ENCODE assay signal across 13 cellular contexts in genomic region chr13:62643007-62643483, GRCh38.
DNase-seq lines count a peak whose midpoint lies in the region; ATAC-seq, FAIRE-seq and TF ChIP-seq lines count a peak whose summit lies in the region.
"Had no signal": no experiment of that assay in that cellular context is flagged by ENCODE, and none has a peak within 500 bp of the region (broad histone marks: within the 10 kb centered on the region; RNA-seq: fewer than 3 reads in every experiment).

No MANE protein-coding gene starts in this region.

- no peak overlapping the region for H3K4me3 ChIP-seq in pancreas
- H3K4me3 ChIP-seq: adrenal gland, esophagus squamous epithelium, left lung had no signal

- TF ChIP-seq CTCF in pancreas (IDR thresholded peaks at IDR 0.05), result no peak

- no peak overlapping the region for H3K27ac Mint-ChIP-seq in activated naive CD8-positive, alpha-beta T cell treated with anti-CD3 and anti-CD28 coated beads, Interleukin-2, amount 50 U/mL, for 24 hours

- H3K27me3 ChIP-seq in pancreas, result no peaks in the 10 kb centered on the region
- H3K27me3 ChIP-seq: adrenal gland, esophagus squamous epithelium, left lung had no signal

- WGBS in pancreas, 2 donors, result 92 to 95% methylated on average over 4 of the region's 4 CpGs

- intact Hi-C loops in pancreas (cut with DNase I), result no loop called here

- peaks cover 27% of the 10 kb centered on the region for H3K9me3 Mint-ChIP-seq in activated naive CD8-positive, alpha-beta T cell treated with anti-CD3 and anti-CD28 coated beads, Interleukin-2, amount 50 U/mL, for 24 hours

- H3K36me3 ChIP-seq in pancreas, result no peaks in the 10 kb centered on the region
- H3K36me3 ChIP-seq: adrenal gland, esophagus squamous epithelium, left lung had no signal

- H3K4me1 Mint-ChIP-seq in activated naive CD8-positive, alpha-beta T cell treated with anti-CD3 and anti-CD28 coated beads, Interleukin-2, amount 50 U/mL, for 24 hours, result no peaks in the 10 kb centered on the region

- no peaks in the 10 kb centered on the region for H3K27me3 Mint-ChIP-seq in activated naive CD8-positive, alpha-beta T cell treated with anti-CD3 and anti-CD28 coated beads, Interleukin-2, amount 50 U/mL, for 24 hours

- H3K36me3 Mint-ChIP-seq in activated naive CD8-positive, alpha-beta T cell treated with anti-CD3 and anti-CD28 coated beads, Interleukin-2, amount 50 U/mL, for 24 hours (ENCODE audit: low read depth), result no peaks in the 10 kb centered on the region

- H3K4me3 Mint-ChIP-seq in activated naive CD8-positive, alpha-beta T cell treated with anti-CD3 and anti-CD28 coated beads, Interleukin-2, amount 50 U/mL, for 24 hours, result no peak overlapping the region

- peak; percentile 36 for ATAC-seq in HG03565 (IDR thresholded peaks at IDR 0.05; ENCODE audit: unreplicated experiment)
- ATAC-seq in activated naive CD8-positive, alpha-beta T cell treated with anti-CD3 and anti-CD28 coated beads, Interleukin-2, amount 50 U/mL, for 24 hours, result peak; percentile 83
- no peak for ATAC-seq in HG03457 (IDR thresholded peaks at IDR 0.05; ENCODE audit: unreplicated experiment)
- no peak for ATAC-seq in pancreas
- ATAC-seq: left lung had no signal

- H3K4me1 ChIP-seq in pancreas, result no peaks in the 10 kb centered on the region
- H3K4me1 ChIP-seq: adrenal gland, esophagus squamous epithelium, left lung had no signal

- peak; percentile 37 for DNase-seq in activated CD4-positive, alpha-beta T cell treated with anti-CD3 and anti-CD28 coated beads for 48 hours
- no peak for DNase-seq in activated CD4-positive, alpha-beta T cell treated with anti-CD3 and anti-CD28 coated beads, Interleukin-2, amount 50 U/mL, for 1 hour
- peak; percentile 3 for DNase-seq in activated naive CD8-positive, alpha-beta T cell treated with anti-CD3 and anti-CD28 coated beads, Interleukin-2, amount 50 U/mL, for 24 hours
- DNase-seq in renal cortical epithelial cell (ENCODE audit: low read depth) (peak; percentile 93), pancreas (no peak), GM19238 (ENCODE audit: insufficient read length, low spot score) (no peak)
- DNase-seq: esophagus squamous epithelium, left lung, MV-4-11 had no signal

- no peak overlapping the region for H3K27ac ChIP-seq in pancreas
- H3K27ac ChIP-seq: adrenal gland, esophagus squamous epithelium, left lung had no signal

- FAIRE-seq in pancreas (lab: Jason Lieb, UNC), result no peak
- FAIRE-seq: G401.6 had no signal

- no peaks in the 10 kb centered on the region for H3K9me3 ChIP-seq in pancreas
- H3K9me3 ChIP-seq: adrenal gland, left lung had no signal

Comparison
In these comparisons a context has a peak if more than half of its experiments do, and no peak if none do; other contexts are left out.
1. DNase-seq: peak in activated CD4-positive, alpha-beta T cell treated with anti-CD3 and anti-CD28 coated beads for 48 hours (single experiment), activated naive CD8-positive, alpha-beta T cell treated with anti-CD3 and anti-CD28 coated beads, Interleukin-2, amount 50 U/mL, for 24 hours (single experiment) and renal cortical epithelial cell (single experiment); none in activated CD4-positive, alpha-beta T cell treated with anti-CD3 and anti-CD28 coated beads, Interleukin-2, amount 50 U/mL, for 1 hour (single experiment), pancreas (0 of 6) and GM19238 (single experiment).
2. ATAC-seq: peak in HG03565 (single experiment) and activated naive CD8-positive, alpha-beta T cell treated with anti-CD3 and anti-CD28 coated beads, Interleukin-2, amount 50 U/mL, for 24 hours (single experiment); none in HG03457 (single experiment) and pancreas (0 of 4).